In genomic region chr3:19576343-19576742, GRCh38 we compare ENCODE assay signal across 20 cellular contexts.
"Had no signal": no experiment of that assay in that cellular context is flagged by ENCODE, and none has a peak within 500 bp of the region (broad histone marks: within the 10 kb centered on the region; RNA-seq: fewer than 3 reads in every experiment).

No MANE protein-coding gene starts in this region.

- ATAC-seq: foreskin keratinocyte, gastroesophageal sphincter, heart left ventricle, left cardiac atrium, mucosa of descending colon had no signal

- H3K4me1 ChIP-seq: esophagus muscularis mucosa, foreskin keratinocyte, gastroesophageal sphincter, heart left ventricle, left ventricle myocardium inferior had no signal

- H3K27me3 ChIP-seq: esophagus muscularis mucosa, foreskin keratinocyte, gastroesophageal sphincter, heart left ventricle had no signal

- H3K4me3 ChIP-seq: coronary artery, dorsolateral prefrontal cortex, esophagus muscularis mucosa, gastroesophageal sphincter, heart left ventricle, left ventricle myocardium inferior, lung, mucosa of descending colon had no signal

- H3K9me3 ChIP-seq: esophagus muscularis mucosa, gastroesophageal sphincter, heart left ventricle, mucosa of descending colon had no signal

- H3K36me3 ChIP-seq: esophagus muscularis mucosa, gastroesophageal sphincter, heart left ventricle, left ventricle myocardium inferior had no signal

- FAIRE-seq: colon, endothelial cell of umbilical vein, frontal cortex, islet of Langerhans, keratinocyte had no signal

- H3K27ac ChIP-seq: coronary artery, dorsolateral prefrontal cortex, esophagus muscularis mucosa, foreskin keratinocyte, gastroesophageal sphincter, heart left ventricle, left ventricle myocardium inferior had no signal

- DNase-seq: dermis blood vessel endothelial cell; dorsolateral prefrontal cortex; effector CD4-positive, alpha-beta T cell; effector memory CD4-positive, alpha-beta T cell; heart left ventricle; hippocampal formation; left cardiac atrium; left ventricle myocardium inferior; mesenchymal stem cell; mucosa of descending colon had no signal
